In the genomic region with DNA sequence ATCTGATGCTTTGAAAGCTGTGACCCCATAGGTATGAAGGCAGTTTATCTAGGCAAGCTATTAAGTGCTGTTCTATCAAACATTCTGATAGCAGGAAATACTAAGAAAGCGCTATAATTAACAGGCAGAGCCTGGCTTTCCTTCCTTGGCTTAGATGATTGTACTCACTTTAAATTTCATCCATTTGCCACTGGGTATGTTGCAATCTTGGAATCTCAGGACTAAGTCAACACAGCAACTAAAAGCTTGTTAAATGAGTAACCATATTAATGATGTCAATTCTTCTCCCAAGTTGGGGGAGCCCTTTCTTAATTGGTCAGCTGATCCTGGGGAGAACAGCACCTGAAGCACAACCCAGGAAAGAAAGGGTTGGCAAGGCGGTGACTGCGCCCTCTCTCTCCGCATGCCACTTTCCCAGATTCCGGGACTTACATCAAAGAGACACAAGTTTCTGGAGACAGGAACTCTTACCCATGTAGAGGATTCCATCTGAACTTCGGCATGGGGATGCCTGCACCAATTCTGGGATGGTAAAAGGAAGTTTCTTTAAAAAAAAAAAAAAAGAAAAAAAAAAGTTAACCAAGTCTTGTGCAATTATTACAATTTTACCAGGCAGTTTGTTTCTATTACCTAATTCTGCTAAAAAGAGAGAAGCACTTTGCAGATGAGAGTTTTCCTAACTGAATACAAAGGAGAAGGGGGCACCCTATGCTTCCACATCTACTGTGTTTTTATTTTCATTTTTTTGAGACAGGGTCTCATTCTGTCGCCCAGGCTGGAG, we compare ENCODE assay signal across 8 cellular contexts. TPM values are rescaled to one million over a fixed set of nuclear protein-coding genes. Genes with fewer than 3 reads are reported as not detected.
DNase-seq lines count a peak whose midpoint lies in the region; ATAC-seq, FAIRE-seq and TF ChIP-seq lines count a peak whose summit lies in the region.

No MANE protein-coding gene starts in this region.

- no peak overlapping the region for H3K27ac Mint-ChIP-seq in activated naive CD8-positive, alpha-beta T cell treated with anti-CD3 and anti-CD28 coated beads, Interleukin-2, amount 50 U/mL, for 24 hours

- peak overlapping the region; percentile 34 for H3K27ac ChIP-seq in AG04450 (ENCODE audit: low read depth, low read length)
- peak overlapping the region; percentile 62 for H3K27ac ChIP-seq in GM23248
- no peak overlapping the region for H3K27ac ChIP-seq in WERI-Rb-1

- peaks cover 25% of the 10 kb centered on the region for H3F3A ChIP-seq in GM23248 (ENCODE audit: insufficient read depth)

- no peak overlapping the region for H3K4me3 Mint-ChIP-seq in activated naive CD8-positive, alpha-beta T cell treated with anti-CD3 and anti-CD28 coated beads, Interleukin-2, amount 50 U/mL, for 24 hours

- TF ChIP-seq CTCF in AG04450 (IDR thresholded peaks at IDR 0.05; ENCODE audit: low read depth, low read length) (no peak), WERI-Rb-1 (IDR thresholded peaks at IDR 0.05; ENCODE audit: low read depth, low read length) (no peak)

- H4K20me1 ChIP-seq in GM23248 (ENCODE audit: insufficient read depth): no peaks in the 10 kb centered on the region

- peaks cover 2% of the 10 kb centered on the region; the same call in 1 of the 2 replicates for H3K9me3 ChIP-seq in AG04450 (ENCODE audit: control insufficient read depth, insufficient read depth, low read length)
- no peaks in the 10 kb centered on the region for H3K9me3 ChIP-seq in GM23248 (ENCODE audit: low read depth)
- no peaks in the 10 kb centered on the region for H3K9me3 ChIP-seq in WERI-Rb-1 (ENCODE audit: severe bottlenecking)

- peaks cover 18% of the 10 kb centered on the region for H3K4me1 ChIP-seq in GM23248 (ENCODE audit: insufficient read depth)

- POLR2A ChIA-PET in AG04450 (lab: Yijun Ruan, JAX): interaction anchor here (1.7 kb wide), 1 partner anchor 54 kb away, joined by 3 read pairs; no protein-coding TSS in a partner anchor

- no peaks in the 10 kb centered on the region for H3K9me2 ChIP-seq in GM23248 (ENCODE audit: insufficient read depth)

- no peak overlapping the region for H3K9ac ChIP-seq in GM23248

- TF ChIP-seq POLR2A in GM12892 (IDR thresholded peaks at IDR 0.05; ENCODE audit: low read depth, low read length): no peak

- H3K9me3 Mint-ChIP-seq in activated naive CD8-positive, alpha-beta T cell treated with anti-CD3 and anti-CD28 coated beads, Interleukin-2, amount 50 U/mL, for 24 hours: peaks cover 8% of the 10 kb centered on the region

- in situ Hi-C loops in GM23248 (cut with MboI): no loop called here

- ATAC-seq in HG02610 (IDR thresholded peaks at IDR 0.05; ENCODE audit: unreplicated experiment): no peak
- no peak for ATAC-seq in activated naive CD8-positive, alpha-beta T cell treated with anti-CD3 and anti-CD28 coated beads, Interleukin-2, amount 50 U/mL, for 24 hours

- H3K27me3 Mint-ChIP-seq in activated naive CD8-positive, alpha-beta T cell treated with anti-CD3 and anti-CD28 coated beads, Interleukin-2, amount 50 U/mL, for 24 hours: no peaks in the 10 kb centered on the region

- FAIRE-seq in GM12892 (lab: Jason Lieb, UNC): no peak

- H3K36me3 Mint-ChIP-seq in activated naive CD8-positive, alpha-beta T cell treated with anti-CD3 and anti-CD28 coated beads, Interleukin-2, amount 50 U/mL, for 24 hours (ENCODE audit: low read depth): peaks cover 57% of the 10 kb centered on the region

- WGBS in GM23248 (ENCODE audit: low coverage in 1 of 2, low lambda C conversion rate in 2 of 2, missing lambda C conversion rate in 2 of 2), 2 experiments: 72 to 73% methylated on average over 7 of the region's 7 CpGs

- no peak overlapping the region for H2AFZ ChIP-seq in GM23248

- H3K79me2 ChIP-seq in GM23248 (ENCODE audit: insufficient read depth): no peaks in the 10 kb centered on the region

- peaks cover 20% of the 10 kb centered on the region for H3K4me1 Mint-ChIP-seq in activated naive CD8-positive, alpha-beta T cell treated with anti-CD3 and anti-CD28 coated beads, Interleukin-2, amount 50 U/mL, for 24 hours

- DNase-seq in AG04450 (ENCODE audit: low read depth, low spot score) (no peak), GM23248 (peak; percentile 77), SKM-1 (lab: John Stamatoyannopoulos, UW; ENCODE audit: unreplicated experiment) (peak; percentile 27), kidney glomerular epithelial cell (lab: John Stamatoyannopoulos, UW) (peak; percentile 86), GM12892 (ENCODE audit: insufficient read length) (no peak), WERI-Rb-1 (no peak)
- no peak for DNase-seq in activated naive CD8-positive, alpha-beta T cell treated with anti-CD3 and anti-CD28 coated beads, Interleukin-2, amount 50 U/mL, for 24 hours

- H3K27me3 ChIP-seq in AG04450 (ENCODE audit: control insufficient read depth, insufficient read depth, low read length) (no peaks in the 10 kb centered on the region), GM23248 (replicated peaks; ENCODE audit: insufficient read depth) (no peaks in the 10 kb centered on the region), WERI-Rb-1 (ENCODE audit: insufficient read depth, low read depth, severe bottlenecking) (no peaks in the 10 kb centered on the region)

- H3K36me3 ChIP-seq in GM23248 (ENCODE audit: low read depth) (peaks cover 22% of the 10 kb centered on the region), WERI-Rb-1 (peaks cover 55% of the 10 kb centered on the region)

- H3K4me2 ChIP-seq in GM23248 (ENCODE audit: unreplicated experiment): peak overlapping the region; percentile 0

- CTCF ChIA-PET in AG04450 (lab: Charles Lee): interaction anchor here (1.3 to 1.9 kb wide), 4 partner anchors 11 to 59 kb away, joined by 3 to 11 read pairs (median 6); no protein-coding TSS in a partner anchor

- H3K4me3 ChIP-seq in AG04450 (ENCODE audit: low read depth, low read length) (no peak overlapping the region), GM23248 (no peak overlapping the region), WERI-Rb-1 (ENCODE audit: low read depth, low read length) (no peak overlapping the region)

RNA-seq across cellular contexts. Expression of gene ICAM2, which starts 54.5 kb away (rescaled TPM):
- polyA plus RNA-seq in AG04450 (2011; rRNA removed) (0.16 and 0.52 TPM in 2 replicates), GM23248 (2016; fragmentation: Nextera tagmentation; extraction: Ambion mirVana) (0.94 and 1.3 TPM in 2 replicates)
- 0.28 TPM in 1 of 2 replicates, not detected in the other for polyA minus RNA-seq in AG04450 (2011; rRNA and poly(A)+ RNA removed)
- total RNA-seq in GM23248 (2014; rRNA removed; shearing (Covaris generic)): 0.97 and 3.4 TPM in 2 replicates
- polyA plus RNA-seq in GM12892 (2012; ENCODE audit: missing spikeins): 33.1 TPM

RNA-seq across cellular contexts. Expression of gene ERN1, which starts 55.0 kb away (rescaled TPM):
- polyA plus RNA-seq in AG04450 (2011; rRNA removed) (4.5 and 4.7 TPM in 2 replicates), GM23248 (2016; fragmentation: Nextera tagmentation; extraction: Ambion mirVana) (9.9 and 13.7 TPM in 2 replicates)
- 7.9 and 10.2 TPM in 2 replicates for polyA minus RNA-seq in AG04450 (2011; rRNA and poly(A)+ RNA removed)
- total RNA-seq in GM23248 (2014; rRNA removed; shearing (Covaris generic)): 5.7 and 5.8 TPM in 2 replicates
- 7.7 TPM for polyA plus RNA-seq in GM12892 (2012; ENCODE audit: missing spikeins)

Comparison
In these comparisons a context has a peak if more than half of its experiments do, and no peak if none do; other contexts are left out.
1. DNase-seq: peak in GM23248 (single experiment), SKM-1 (single experiment) and kidney glomerular epithelial cell (single experiment); none in AG04450 (single experiment), GM12892 (single experiment), WERI-Rb-1 (single experiment) and activated naive CD8-positive, alpha-beta T cell treated with anti-CD3 and anti-CD28 coated beads, Interleukin-2, amount 50 U/mL, for 24 hours (single experiment).